Comparison of ENCODE assay signal across 1 cellular context in genomic region chr3:4752201-4753072, GRCh38.
TF ChIP-seq lines count a peak whose summit lies in the region.

No MANE protein-coding gene starts in this region.

TF ChIP-seq in HepG2, 621 proteins besides CTCF, POLR2A, EP300 and RAD21 (continued from another document and continues in another):
- TF ChIP-seq ZNF407 (CRISPR knock-in tag; IDR thresholded peaks at IDR 0.05; ENCODE audit: not compliant biosample characterization) (peak; percentile 23), ATF4 (CRISPR knock-in tag; IDR thresholded peaks at IDR 0.05) (peak in 1 of 2 experiments; percentile 42; a peak in 1 of 4 replicates), MXI1 (IDR thresholded peaks at IDR 0.05; ENCODE audit: borderline replicate concordance, low read depth, low read length) (no peak; the same call in 2 of the 3 replicates), TARDBP (CRISPR knock-in tag; IDR thresholded peaks at IDR 0.05) (peak; percentile 46; the same call in 1 of the 2 replicates), THRA (CRISPR knock-in tag; IDR thresholded peaks at IDR 0.05; ENCODE audit: borderline replicate concordance) (no peak), ZNF367 (CRISPR knock-in tag; IDR thresholded peaks at IDR 0.05; ENCODE audit: borderline replicate concordance) (no peak), MAZ (IDR thresholded peaks at IDR 0.05; ENCODE audit: borderline replicate concordance, low read depth, low read length) (no peak), MAZ (CRISPR knock-in tag; IDR thresholded peaks at IDR 0.05; ENCODE audit: low read depth) (no peak), ZNF629 (CRISPR knock-in tag; conservative IDR thresholded peaks at IDR 0.05) (peak; percentile 35; the same call in 1 of the 2 replicates), SMAD1 (CRISPR knock-in tag; IDR thresholded peaks at IDR 0.05; ENCODE audit: borderline replicate concordance, low read depth) (no peak), PLRG1 (conservative IDR thresholded peaks at IDR 0.05) (no peak), STAG1 (CRISPR knock-in tag; IDR thresholded peaks at IDR 0.05) (peak; percentile 18; the same call in 1 of the 2 replicates), ZBTB49 (CRISPR knock-in tag; IDR thresholded peaks at IDR 0.05; ENCODE audit: borderline replicate concordance) (no peak), ZNF274 (CRISPR knock-in tag; IDR thresholded peaks at IDR 0.05) (no peak), CHD4 (IDR thresholded peaks at IDR 0.05; ENCODE audit: borderline replicate concordance, low read length) (peak; percentile 69; the same call in 1 of the 2 replicates), KDM2A (CRISPR knock-in tag; IDR thresholded peaks at IDR 0.05; ENCODE audit: borderline replicate concordance, low read depth) (peak; percentile 21; the same call in 1 of the 2 replicates), MTA1 (CRISPR knock-in tag; IDR thresholded peaks at IDR 0.05; ENCODE audit: borderline replicate concordance) (no peak), HNF4A (CRISPR knock-in tag; IDR thresholded peaks at IDR 0.05) (peak; percentile 87), JUN (CRISPR knock-in tag; IDR thresholded peaks at IDR 0.05) (no peak), SRSF4 (IDR thresholded peaks at IDR 0.05; ENCODE audit: low read depth, low read length, poor library complexity, severe bottlenecking) (no peak), ZNF205 (CRISPR knock-in tag; IDR thresholded peaks at IDR 0.05) (peak; percentile 43; the same call in 1 of the 2 replicates), ZNF136 (CRISPR knock-in tag; IDR thresholded peaks at IDR 0.05; ENCODE audit: low read depth) (0 out of 2 replicates have a peak, but pooled peaks have one; percentile 38), NAIF1 (CRISPR knock-in tag; IDR thresholded peaks at IDR 0.05; ENCODE audit: borderline replicate concordance) (peak; percentile 42; the same call in 1 of the 2 replicates), GABPB1 (CRISPR knock-in tag; IDR thresholded peaks at IDR 0.05) (peak; percentile 37; the same call in 1 of the 2 replicates), ZFP37 (CRISPR knock-in tag; IDR thresholded peaks at IDR 0.05; ENCODE audit: borderline replicate concordance) (no peak; the same call in 1 of the 2 replicates), XBP1 (CRISPR knock-in tag; IDR thresholded peaks at IDR 0.05) (no peak), TMF1 (CRISPR knock-in tag; IDR thresholded peaks at IDR 0.05; ENCODE audit: low read depth) (no peak), SIX4 (CRISPR knock-in tag; IDR thresholded peaks at IDR 0.05) (0 out of 2 replicates have a peak, but pooled peaks have one; percentile 4), SRSF1 (optimal IDR thresholded peaks at IDR 0.05; ENCODE audit: low read depth, low read length) (no peak), SAFB2 (CRISPR knock-in tag; IDR thresholded peaks at IDR 0.05; ENCODE audit: borderline replicate concordance, low read depth) (no peak), HNF1A (IDR thresholded peaks at IDR 0.05; ENCODE audit: low read depth) (peak; percentile 91), HNF1A (CRISPR knock-in tag; IDR thresholded peaks at IDR 0.05; ENCODE audit: borderline replicate concordance) (peak; percentile 92; the same call in 1 of the 2 replicates), IRX3 (CRISPR knock-in tag; IDR thresholded peaks at IDR 0.05; ENCODE audit: borderline replicate concordance, low read depth) (no peak), RFX1 (IDR thresholded peaks at IDR 0.05) (no peak), ZNF20 (CRISPR knock-in tag; IDR thresholded peaks at IDR 0.05) (no peak), HNF4G (IDR thresholded peaks at IDR 0.05; ENCODE audit: borderline replicate concordance, low read depth, low read length) (peak; percentile 71; the same call in 1 of the 2 replicates), HNF4G (CRISPR knock-in tag; IDR thresholded peaks at IDR 0.05; ENCODE audit: borderline replicate concordance, low read depth) (peak; percentile 90), SCMH1 (CRISPR knock-in tag; IDR thresholded peaks at IDR 0.05; ENCODE audit: borderline replicate concordance) (no peak), ZSCAN30 (CRISPR knock-in tag; IDR thresholded peaks at IDR 0.05) (no peak), WIZ (CRISPR knock-in tag; IDR thresholded peaks at IDR 0.05) (no peak), FOSL2 (CRISPR knock-in tag; IDR thresholded peaks at IDR 0.05) (peak; percentile 4), ZC3H13 (CRISPR knock-in tag; IDR thresholded peaks at IDR 0.05) (peak; percentile 52; the same call in 1 of the 2 replicates), NR2F1 (CRISPR knock-in tag; IDR thresholded peaks at IDR 0.05) (no peak), ZNF580 (CRISPR knock-in tag; IDR thresholded peaks at IDR 0.05; ENCODE audit: borderline replicate concordance, low read depth) (0 out of 2 replicates have a peak, but pooled peaks have one; percentile 1), ZNF567 (CRISPR knock-in tag; IDR thresholded peaks at IDR 0.05; ENCODE audit: borderline replicate concordance) (0 out of 2 replicates have a peak, but pooled peaks have one; percentile 67), ZNF282 (IDR thresholded peaks at IDR 0.05; ENCODE audit: partially characterized antibody) (no peak), ZFP36L2 (CRISPR knock-in tag; IDR thresholded peaks at IDR 0.05) (no peak), GLMP (CRISPR knock-in tag; IDR thresholded peaks at IDR 0.05; ENCODE audit: borderline replicate concordance) (no peak), ZNF468 (CRISPR knock-in tag; IDR thresholded peaks at IDR 0.05) (no peak), ZBTB42 (CRISPR knock-in tag; IDR thresholded peaks at IDR 0.05) (no peak)
